8 cellular contexts compared by ENCODE assay signal in genomic region chr3:22010997-22011396, GRCh38.
"Had no signal": no experiment of that assay in that cellular context is flagged by ENCODE, and none has a peak within 500 bp of the region (broad histone marks: within the 10 kb centered on the region; RNA-seq: fewer than 3 reads in every experiment).

No MANE protein-coding gene starts in this region.

- H3K9ac ChIP-seq: GM23248 had no signal

- H3K27ac ChIP-seq: GM23248, HL-60 had no signal

- ATAC-seq: HCT116 had no signal

- H3K36me3 ChIP-seq: HAP-1 had no signal

- H3K9me3 ChIP-seq: HAP-1 had no signal

- H2AFZ ChIP-seq: GM23248 had no signal

- H3K4me1 ChIP-seq: HAP-1 had no signal

- H3K4me3 ChIP-seq: GM23248, HAP-1 had no signal

- DNase-seq: GM23248, GOT3, H7, HFFc6, KG1 had no signal
